ENCODE assay signal across 2 cellular contexts in the genomic region with DNA sequence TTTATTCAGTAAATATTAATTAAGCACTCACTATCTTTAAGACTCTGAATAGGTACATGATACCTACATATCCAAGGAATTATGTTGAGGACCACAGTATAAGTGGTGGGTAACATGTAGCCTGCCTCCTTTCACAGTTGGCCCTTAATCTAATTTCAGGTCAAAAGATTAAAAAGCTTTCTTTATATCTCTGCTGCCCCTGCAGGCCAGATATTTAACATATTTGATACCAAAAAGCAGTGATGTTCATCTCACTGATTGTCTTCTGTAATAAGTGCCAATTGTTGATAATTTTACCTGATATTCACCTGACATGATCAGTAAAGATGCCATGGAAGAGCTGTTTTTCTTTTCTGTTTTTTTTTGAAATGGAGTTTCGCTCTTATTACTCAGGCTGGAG.
TF ChIP-seq lines count a peak whose summit lies in the region.

No MANE protein-coding gene starts in this region.

TF ChIP-seq in SK-N-SH, 30 proteins besides CTCF, POLR2A, EP300 and RAD21 (continued from another document):
- TF ChIP-seq EZH2phosphoT487 (IDR thresholded peaks at IDR 0.05; ENCODE audit: borderline replicate concordance, low read depth) (no peak), JUND (IDR thresholded peaks at IDR 0.05) (no peak), FOXM1 (IDR thresholded peaks at IDR 0.05; ENCODE audit: low read depth) (no peak), MAX (IDR thresholded peaks at IDR 0.05; ENCODE audit: low read depth) (no peak)
- TF ChIP-seq, protein P1, sequence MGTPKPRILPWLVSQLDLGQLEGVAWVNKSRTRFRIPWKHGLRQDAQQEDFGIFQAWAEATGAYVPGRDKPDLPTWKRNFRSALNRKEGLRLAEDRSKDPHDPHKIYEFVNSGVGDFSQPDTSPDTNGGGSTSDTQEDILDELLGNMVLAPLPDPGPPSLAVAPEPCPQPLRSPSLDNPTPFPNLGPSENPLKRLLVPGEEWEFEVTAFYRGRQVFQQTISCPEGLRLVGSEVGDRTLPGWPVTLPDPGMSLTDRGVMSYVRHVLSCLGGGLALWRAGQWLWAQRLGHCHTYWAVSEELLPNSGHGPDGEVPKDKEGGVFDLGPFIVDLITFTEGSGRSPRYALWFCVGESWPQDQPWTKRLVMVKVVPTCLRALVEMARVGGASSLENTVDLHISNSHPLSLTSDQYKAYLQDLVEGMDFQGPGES (IDR thresholded peaks at IDR 0.05; ENCODE audit: low read depth, low read length) = no peak
- TF ChIP-seq, protein P2, sequence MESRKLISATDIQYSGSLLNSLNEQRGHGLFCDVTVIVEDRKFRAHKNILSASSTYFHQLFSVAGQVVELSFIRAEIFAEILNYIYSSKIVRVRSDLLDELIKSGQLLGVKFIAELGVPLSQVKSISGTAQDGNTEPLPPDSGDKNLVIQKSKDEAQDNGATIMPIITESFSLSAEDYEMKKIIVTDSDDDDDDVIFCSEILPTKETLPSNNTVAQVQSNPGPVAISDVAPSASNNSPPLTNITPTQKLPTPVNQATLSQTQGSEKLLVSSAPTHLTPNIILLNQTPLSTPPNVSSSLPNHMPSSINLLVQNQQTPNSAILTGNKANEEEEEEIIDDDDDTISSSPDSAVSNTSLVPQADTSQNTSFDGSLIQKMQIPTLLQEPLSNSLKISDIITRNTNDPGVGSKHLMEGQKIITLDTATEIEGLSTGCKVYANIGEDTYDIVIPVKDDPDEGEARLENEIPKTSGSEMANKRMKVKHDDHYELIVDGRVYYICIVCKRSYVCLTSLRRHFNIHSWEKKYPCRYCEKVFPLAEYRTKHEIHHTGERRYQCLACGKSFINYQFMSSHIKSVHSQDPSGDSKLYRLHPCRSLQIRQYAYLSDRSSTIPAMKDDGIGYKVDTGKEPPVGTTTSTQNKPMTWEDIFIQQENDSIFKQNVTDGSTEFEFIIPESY (IDR thresholded peaks at IDR 0.05; ENCODE audit: borderline replicate concordance, low read depth) = no peak
TF ChIP-seq in SK-N-SH: peak in this region for 0.

TF ChIP-seq in SK-N-SH treated with all-trans-retinoic acid at 6 μM for 48 hours, 23 proteins besides CTCF, POLR2A, EP300 and RAD21 (continued from another document):
- TF ChIP-seq, protein P3, sequence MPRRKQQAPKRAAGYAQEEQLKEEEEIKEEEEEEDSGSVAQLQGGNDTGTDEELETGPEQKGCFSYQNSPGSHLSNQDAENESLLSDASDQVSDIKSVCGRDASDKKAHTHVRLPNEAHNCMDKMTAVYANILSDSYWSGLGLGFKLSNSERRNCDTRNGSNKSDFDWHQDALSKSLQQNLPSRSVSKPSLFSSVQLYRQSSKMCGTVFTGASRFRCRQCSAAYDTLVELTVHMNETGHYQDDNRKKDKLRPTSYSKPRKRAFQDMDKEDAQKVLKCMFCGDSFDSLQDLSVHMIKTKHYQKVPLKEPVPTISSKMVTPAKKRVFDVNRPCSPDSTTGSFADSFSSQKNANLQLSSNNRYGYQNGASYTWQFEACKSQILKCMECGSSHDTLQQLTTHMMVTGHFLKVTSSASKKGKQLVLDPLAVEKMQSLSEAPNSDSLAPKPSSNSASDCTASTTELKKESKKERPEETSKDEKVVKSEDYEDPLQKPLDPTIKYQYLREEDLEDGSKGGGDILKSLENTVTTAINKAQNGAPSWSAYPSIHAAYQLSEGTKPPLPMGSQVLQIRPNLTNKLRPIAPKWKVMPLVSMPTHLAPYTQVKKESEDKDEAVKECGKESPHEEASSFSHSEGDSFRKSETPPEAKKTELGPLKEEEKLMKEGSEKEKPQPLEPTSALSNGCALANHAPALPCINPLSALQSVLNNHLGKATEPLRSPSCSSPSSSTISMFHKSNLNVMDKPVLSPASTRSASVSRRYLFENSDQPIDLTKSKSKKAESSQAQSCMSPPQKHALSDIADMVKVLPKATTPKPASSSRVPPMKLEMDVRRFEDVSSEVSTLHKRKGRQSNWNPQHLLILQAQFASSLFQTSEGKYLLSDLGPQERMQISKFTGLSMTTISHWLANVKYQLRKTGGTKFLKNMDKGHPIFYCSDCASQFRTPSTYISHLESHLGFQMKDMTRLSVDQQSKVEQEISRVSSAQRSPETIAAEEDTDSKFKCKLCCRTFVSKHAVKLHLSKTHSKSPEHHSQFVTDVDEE (CRISPR knock-in tag; IDR thresholded peaks at IDR 0.05) = no peak
- TF ChIP-seq PATZ1 (CRISPR knock-in tag; IDR thresholded peaks at IDR 0.05; ENCODE audit: borderline replicate concordance) (no peak), ZNF8 (CRISPR knock-in tag; IDR thresholded peaks at IDR 0.05) (no peak), RARB (CRISPR knock-in tag; IDR thresholded peaks at IDR 0.05) (no peak), ESRRG (CRISPR knock-in tag; IDR thresholded peaks at IDR 0.05) (no peak), ZFP3 (CRISPR knock-in tag; IDR thresholded peaks at IDR 0.05) (no peak), ZNF565 (CRISPR knock-in tag; conservative IDR thresholded peaks at IDR 0.05; ENCODE audit: low read depth) (no peak), ZFP30 (CRISPR knock-in tag; IDR thresholded peaks at IDR 0.05) (no peak), CSDC2 (CRISPR knock-in tag; IDR thresholded peaks at IDR 0.05) (no peak)
- TF ChIP-seq, protein P4, sequence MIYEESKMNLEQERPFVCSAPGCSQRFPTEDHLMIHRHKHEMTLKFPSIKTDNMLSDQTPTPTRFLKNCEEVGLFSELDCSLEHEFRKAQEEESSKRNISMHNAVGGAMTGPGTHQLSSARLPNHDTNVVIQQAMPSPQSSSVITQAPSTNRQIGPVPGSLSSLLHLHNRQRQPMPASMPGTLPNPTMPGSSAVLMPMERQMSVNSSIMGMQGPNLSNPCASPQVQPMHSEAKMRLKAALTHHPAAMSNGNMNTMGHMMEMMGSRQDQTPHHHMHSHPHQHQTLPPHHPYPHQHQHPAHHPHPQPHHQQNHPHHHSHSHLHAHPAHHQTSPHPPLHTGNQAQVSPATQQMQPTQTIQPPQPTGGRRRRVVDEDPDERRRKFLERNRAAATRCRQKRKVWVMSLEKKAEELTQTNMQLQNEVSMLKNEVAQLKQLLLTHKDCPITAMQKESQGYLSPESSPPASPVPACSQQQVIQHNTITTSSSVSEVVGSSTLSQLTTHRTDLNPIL (CRISPR knock-in tag; IDR thresholded peaks at IDR 0.05; ENCODE audit: low read depth) = no peak
